1 cellular context compared by ENCODE assay signal in the genomic region with DNA sequence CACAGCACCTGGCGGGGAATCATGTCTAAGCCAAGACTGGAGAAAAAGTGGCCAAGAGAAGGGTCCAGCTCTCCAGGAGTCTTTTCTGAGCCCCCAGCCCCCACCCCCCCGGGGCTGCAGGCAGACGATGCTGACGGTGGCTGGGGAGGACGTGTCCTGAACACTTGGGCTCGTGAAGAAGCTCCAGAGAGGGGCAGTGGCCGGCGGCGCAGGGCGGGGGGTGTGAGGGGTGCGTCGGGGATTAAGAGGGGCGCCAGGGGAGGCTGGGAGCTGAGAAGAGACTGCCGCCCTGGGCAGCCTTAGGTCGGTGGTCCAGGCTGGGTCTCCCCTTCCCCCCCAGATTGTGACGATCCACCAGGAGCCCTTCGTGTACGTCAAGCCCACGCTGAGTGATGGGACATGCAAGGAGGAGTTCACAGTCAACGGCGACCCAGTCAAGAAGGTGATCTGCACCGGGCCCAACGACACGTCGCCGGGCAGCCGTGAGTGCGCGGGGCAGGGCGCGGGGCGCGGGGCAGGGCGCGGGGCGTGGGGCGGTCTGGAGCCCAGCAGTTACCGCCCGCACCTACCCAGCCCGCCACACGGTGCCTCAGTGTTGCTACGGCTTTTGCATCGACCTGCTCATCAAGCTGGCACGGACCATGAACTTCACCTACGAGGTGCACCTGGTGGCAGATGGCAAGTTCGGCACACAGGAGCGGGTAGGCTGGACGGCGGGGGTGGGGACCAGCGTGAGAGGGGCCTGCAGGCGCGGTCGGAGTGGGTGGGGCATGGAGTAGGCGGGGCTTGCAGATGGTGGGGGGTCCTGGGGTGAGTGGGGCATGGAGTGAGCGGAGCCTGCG.
TF ChIP-seq lines count a peak whose summit lies in the region.

No MANE protein-coding gene starts in this region.

TF ChIP-seq in GM23338, 12 proteins besides CTCF, POLR2A, EP300 and RAD21 (continued from another document):
- TF ChIP-seq ZNF462 (CRISPR knock-in tag; IDR thresholded peaks at IDR 0.05), result no peak
- TF ChIP-seq POLR2AphosphoS5 (IDR thresholded peaks at IDR 0.05; ENCODE audit: low read depth), result no peak
- no peak for TF ChIP-seq ETS1 (IDR thresholded peaks at IDR 0.05)
TF ChIP-seq in GM23338: peak in this region for 0.
